9 cellular contexts compared by ENCODE assay signal in genomic region chr2:26298638-26299393, GRCh38. TPM values are rescaled to one million over a fixed set of nuclear protein-coding genes. Genes with fewer than 3 reads are reported as not detected.
DNase-seq lines count a peak whose midpoint lies in the region; ATAC-seq and TF ChIP-seq lines count a peak whose summit lies in the region.
"Had no signal": no experiment of that assay in that cellular context is flagged by ENCODE, and none has a peak within 500 bp of the region (broad histone marks: within the 10 kb centered on the region; RNA-seq: fewer than 3 reads in every experiment).

No MANE protein-coding gene starts in this region.

- DNase-seq in SK-N-SH, result no peak
- peak in 2 of 3 experiments; percentile 25 to 31 for DNase-seq in activated CD8-positive, alpha-beta memory T cell treated with anti-CD3 and anti-CD28 coated beads for 48 hours (ENCODE audit: low read depth in 2 of 3, low spot score in 2 of 3)
- peak; percentile 44 for DNase-seq in fibroblast of mammary gland (ENCODE audit: low read depth)
- DNase-seq in nephron progenitor cell, result peak; percentile 34
- DNase-seq in BE2C, result no peak

- peaks cover 7% of the 10 kb centered on the region for H3K4me1 Mint-ChIP-seq in nephron progenitor cell

- ATAC-seq in SK-N-SH treated with all-trans-retinoic acid at 6 μM for 48 hours, result no peak
- no peak for ATAC-seq in GM18867 (IDR thresholded peaks at IDR 0.05; ENCODE audit: unreplicated experiment)
- ATAC-seq in GM21515 (IDR thresholded peaks at IDR 0.05; ENCODE audit: unreplicated experiment), result no peak

- no peak overlapping the region for H3K9ac ChIP-seq in SK-N-SH

- H2AFZ ChIP-seq in SK-N-SH (ENCODE audit: low read depth), result peak overlapping the region; percentile 98; the same call in 1 of the 2 replicates

- H3K9me3 Mint-ChIP-seq in nephron progenitor cell, result no peaks in the 10 kb centered on the region

- no peaks in the 10 kb centered on the region for H3K27me3 ChIP-seq in SK-N-SH (ENCODE audit: insufficient read depth)
- H3K27me3 ChIP-seq in BE2C, result no peaks in the 10 kb centered on the region

- no peaks in the 10 kb centered on the region for H3K36me3 Mint-ChIP-seq in nephron progenitor cell (ENCODE audit: low read depth)

- H3K27me3 Mint-ChIP-seq in nephron progenitor cell (ENCODE audit: low read depth, poor library complexity), result peaks cover 14% of the 10 kb centered on the region

- peak overlapping the region; percentile 76; the same call in 1 of the 2 replicates for H3K4me2 ChIP-seq in SK-N-SH

- H3K27ac ChIP-seq in SK-N-SH (ENCODE audit: low read depth in 2 of 2, low read length in 1 of 2), result no peak overlapping the region
- H3K27ac ChIP-seq: 22Rv1 had no signal

- CTCF ChIA-PET in SK-N-SH (lab: Yijun Ruan, JAX), result interaction anchor here (1.0 kb wide), 1 partner anchor 17 kb away, joined by 3 read pairs; no protein-coding TSS in a partner anchor

- H3K4me3 Mint-ChIP-seq in nephron progenitor cell, result no peak overlapping the region

- no peaks in the 10 kb centered on the region for H3K79me2 ChIP-seq in SK-N-SH (ENCODE audit: insufficient read depth)

- H3K4me3 ChIP-seq in SK-N-SH (ENCODE audit: low read depth in 2 of 2, low read length in 1 of 2), result no peak overlapping the region
- H3K4me3 ChIP-seq in fibroblast of mammary gland (ENCODE audit: control insufficient read depth, low read depth, low read length), result peak overlapping the region; percentile 50
- H3K4me3 ChIP-seq in BE2C (ENCODE audit: low read depth, low read length), result no peak overlapping the region

- H3K9me2 ChIP-seq in SK-N-SH, result no peaks in the 10 kb centered on the region

- H3K36me3 ChIP-seq in SK-N-SH (replicated peaks in 1 of 2; ENCODE audit: control insufficient read depth in 1 of 2, insufficient read depth in 2 of 2, low read length in 1 of 2) (no peaks in the 10 kb centered on the region), BE2C (no peaks in the 10 kb centered on the region)

- no peaks in the 10 kb centered on the region for H3F3A ChIP-seq in SK-N-SH (replicated peaks; ENCODE audit: insufficient read depth)

- no peaks in the 10 kb centered on the region for H4K20me1 ChIP-seq in SK-N-SH (ENCODE audit: insufficient read depth)

- no peak overlapping the region for H3K27ac Mint-ChIP-seq in nephron progenitor cell

- no peak for TF ChIP-seq RAD21 in SK-N-SH (IDR thresholded peaks at IDR 0.05; ENCODE audit: low read length)

- H3K4me1 ChIP-seq in SK-N-SH (ENCODE audit: control insufficient read depth in 1 of 2, insufficient read depth in 2 of 2, low read depth in 1 of 2, low read length in 1 of 2) (peaks cover 0 to 2% of the 10 kb centered on the region in 2 experiments; a peak in 1 of 4 replicates), BE2C (no peaks in the 10 kb centered on the region)

- 97% methylated on average over 30 of the region's 30 CpGs for WGBS in SK-N-SH (ENCODE audit: low lambda C conversion rate)

- POLR2A ChIA-PET in SK-N-SH (lab: Yijun Ruan, JAX), result no interaction called here

- TF ChIP-seq EP300 in SK-N-SH (IDR thresholded peaks at IDR 0.05; ENCODE audit: borderline replicate concordance in 1 of 2, low read depth in 1 of 2, low read length in 1 of 2), result no peak

- H3K9me3 ChIP-seq in SK-N-SH (no peaks in the 10 kb centered on the region), BE2C (no peaks in the 10 kb centered on the region)

- TF ChIP-seq CTCF in SK-N-SH (IDR thresholded peaks at IDR 0.05), result no peak
- no peak for TF ChIP-seq CTCF in fibroblast of mammary gland (conservative IDR thresholded peaks at IDR 0.05; ENCODE audit: control insufficient read depth, insufficient read depth, low read depth, low read length)
- TF ChIP-seq CTCF in nephron progenitor cell (IDR thresholded peaks at IDR 0.05), result no peak
- TF ChIP-seq CTCF in BE2C (IDR thresholded peaks at IDR 0.05; ENCODE audit: low read depth, low read length), result no peak

TF ChIP-seq in SK-N-SH, 30 proteins besides CTCF, POLR2A, EP300 and RAD21 (continues in another document):
- no peak for TF ChIP-seq TAF1 (IDR thresholded peaks at IDR 0.05; ENCODE audit: borderline replicate concordance, low read depth, low read length)
- no peak for TF ChIP-seq YY1 (IDR thresholded peaks at IDR 0.05; ENCODE audit: low read depth)
- TF ChIP-seq EZH2phosphoT487 (IDR thresholded peaks at IDR 0.05; ENCODE audit: borderline replicate concordance, low read depth), result no peak
- TF ChIP-seq, protein P1, sequence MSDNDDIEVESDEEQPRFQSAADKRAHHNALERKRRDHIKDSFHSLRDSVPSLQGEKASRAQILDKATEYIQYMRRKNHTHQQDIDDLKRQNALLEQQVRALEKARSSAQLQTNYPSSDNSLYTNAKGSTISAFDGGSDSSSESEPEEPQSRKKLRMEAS (IDR thresholded peaks at IDR 0.05; ENCODE audit: low read depth), result no peak
- TF ChIP-seq, protein P2, sequence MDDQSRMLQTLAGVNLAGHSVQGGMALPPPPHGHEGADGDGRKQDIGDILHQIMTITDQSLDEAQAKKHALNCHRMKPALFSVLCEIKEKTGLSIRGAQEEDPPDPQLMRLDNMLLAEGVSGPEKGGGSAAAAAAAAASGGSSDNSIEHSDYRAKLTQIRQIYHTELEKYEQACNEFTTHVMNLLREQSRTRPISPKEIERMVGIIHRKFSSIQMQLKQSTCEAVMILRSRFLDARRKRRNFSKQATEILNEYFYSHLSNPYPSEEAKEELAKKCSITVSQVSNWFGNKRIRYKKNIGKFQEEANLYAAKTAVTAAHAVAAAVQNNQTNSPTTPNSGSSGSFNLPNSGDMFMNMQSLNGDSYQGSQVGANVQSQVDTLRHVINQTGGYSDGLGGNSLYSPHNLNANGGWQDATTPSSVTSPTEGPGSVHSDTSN (IDR thresholded peaks at IDR 0.05), result no peak
- no peak for TF ChIP-seq FOSL2 (IDR thresholded peaks at IDR 0.05; ENCODE audit: borderline replicate concordance, low read depth)
- TF ChIP-seq ELF1 (IDR thresholded peaks at IDR 0.05), result no peak
- TF ChIP-seq, protein P3, sequence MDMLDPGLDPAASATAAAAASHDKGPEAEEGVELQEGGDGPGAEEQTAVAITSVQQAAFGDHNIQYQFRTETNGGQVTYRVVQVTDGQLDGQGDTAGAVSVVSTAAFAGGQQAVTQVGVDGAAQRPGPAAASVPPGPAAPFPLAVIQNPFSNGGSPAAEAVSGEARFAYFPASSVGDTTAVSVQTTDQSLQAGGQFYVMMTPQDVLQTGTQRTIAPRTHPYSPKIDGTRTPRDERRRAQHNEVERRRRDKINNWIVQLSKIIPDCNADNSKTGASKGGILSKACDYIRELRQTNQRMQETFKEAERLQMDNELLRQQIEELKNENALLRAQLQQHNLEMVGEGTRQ (IDR thresholded peaks at IDR 0.05; ENCODE audit: borderline replicate concordance, low read depth, low read length), result no peak
- no peak for TF ChIP-seq MXI1 (IDR thresholded peaks at IDR 0.05; ENCODE audit: low read depth, low read length)

TF ChIP-seq in SK-N-SH treated with all-trans-retinoic acid at 6 μM for 48 hours, 23 proteins besides CTCF, POLR2A, EP300 and RAD21:
- TF ChIP-seq, protein P4, sequence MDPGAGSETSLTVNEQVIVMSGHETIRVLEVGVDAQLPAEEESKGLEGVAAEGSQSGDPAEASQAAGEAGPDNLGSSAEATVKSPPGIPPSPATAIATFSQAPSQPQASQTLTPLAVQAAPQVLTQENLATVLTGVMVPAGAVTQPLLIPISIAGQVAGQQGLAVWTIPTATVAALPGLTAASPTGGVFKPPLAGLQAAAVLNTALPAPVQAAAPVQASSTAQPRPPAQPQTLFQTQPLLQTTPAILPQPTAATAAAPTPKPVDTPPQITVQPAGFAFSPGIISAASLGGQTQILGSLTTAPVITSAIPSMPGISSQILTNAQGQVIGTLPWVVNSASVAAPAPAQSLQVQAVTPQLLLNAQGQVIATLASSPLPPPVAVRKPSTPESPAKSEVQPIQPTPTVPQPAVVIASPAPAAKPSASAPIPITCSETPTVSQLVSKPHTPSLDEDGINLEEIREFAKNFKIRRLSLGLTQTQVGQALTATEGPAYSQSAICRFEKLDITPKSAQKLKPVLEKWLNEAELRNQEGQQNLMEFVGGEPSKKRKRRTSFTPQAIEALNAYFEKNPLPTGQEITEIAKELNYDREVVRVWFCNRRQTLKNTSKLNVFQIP (CRISPR knock-in tag; IDR thresholded peaks at IDR 0.05; ENCODE audit: borderline replicate concordance, low read depth), result no peak
- TF ChIP-seq TOX (CRISPR knock-in tag; IDR thresholded peaks at IDR 0.05; ENCODE audit: borderline replicate concordance), result no peak

RNA-seq across cellular contexts. Expression of gene SELENOI, which starts 47.1 kb away (rescaled TPM):
- polyA plus RNA-seq in SK-N-SH (2012; rRNA removed), result 4.4 and 6.2 TPM in 2 replicates
- polyA plus RNA-seq in SK-N-SH (2012; cell fraction: cytosol; rRNA removed), result 6.4 and 6.6 TPM in 2 replicates
- polyA plus RNA-seq in SK-N-SH (2012; cell fraction: nucleus; rRNA removed), result 5.9 and 8.4 TPM in 2 replicates
- 15.4 TPM for polyA plus RNA-seq in BE2C (2012; ENCODE audit: insufficient read depth, insufficient read length, low read depth)

RNA-seq across cellular contexts. Expression of gene ADGRF3, which starts 47.8 kb away (rescaled TPM):
- polyA plus RNA-seq in SK-N-SH (2012; rRNA removed), result 0.10 and 0.31 TPM in 2 replicates
- polyA plus RNA-seq in SK-N-SH (2012; cell fraction: cytosol; rRNA removed), result 0.03 and 0.04 TPM in 2 replicates
- 0.69 and 1.8 TPM in 2 replicates for polyA plus RNA-seq in SK-N-SH (2012; cell fraction: nucleus; rRNA removed)
- 0.12 TPM for polyA plus RNA-seq in BE2C (2012; ENCODE audit: insufficient read depth, insufficient read length, low read depth)

RNA-seq across cellular contexts. Expression of gene HADHB, which starts 54.1 kb away (rescaled TPM):
- 108 and 137 TPM in 2 replicates for polyA plus RNA-seq in SK-N-SH (2012; rRNA removed)
- 133 and 137 TPM in 2 replicates for polyA plus RNA-seq in SK-N-SH (2012; cell fraction: cytosol; rRNA removed)
- 71.1 and 111 TPM in 2 replicates for polyA plus RNA-seq in SK-N-SH (2012; cell fraction: nucleus; rRNA removed)
- 71.5 TPM for polyA plus RNA-seq in BE2C (2012; ENCODE audit: insufficient read depth, insufficient read length, low read depth)

RNA-seq across cellular contexts. Expression of gene HADHA, which starts 54.4 kb away (rescaled TPM):
- polyA plus RNA-seq in SK-N-SH (2012; rRNA removed), result 64.3 and 69.9 TPM in 2 replicates
- polyA plus RNA-seq in SK-N-SH (2012; cell fraction: cytosol; rRNA removed), result 70.6 and 71.0 TPM in 2 replicates
- 57.8 and 66.5 TPM in 2 replicates for polyA plus RNA-seq in SK-N-SH (2012; cell fraction: nucleus; rRNA removed)
- polyA plus RNA-seq in BE2C (2012; ENCODE audit: insufficient read depth, insufficient read length, low read depth), result 126 TPM

Comparison
In these comparisons a context has a peak if more than half of its experiments do, and no peak if none do; other contexts are left out.
1. DNase-seq: peak in activated CD8-positive, alpha-beta memory T cell treated with anti-CD3 and anti-CD28 coated beads for 48 hours (2 of 3), fibroblast of mammary gland (single experiment) and nephron progenitor cell (single experiment); none in SK-N-SH (single experiment) and BE2C (single experiment).